Comparison of ENCODE assay signal across 8 cellular contexts in the genomic region with DNA sequence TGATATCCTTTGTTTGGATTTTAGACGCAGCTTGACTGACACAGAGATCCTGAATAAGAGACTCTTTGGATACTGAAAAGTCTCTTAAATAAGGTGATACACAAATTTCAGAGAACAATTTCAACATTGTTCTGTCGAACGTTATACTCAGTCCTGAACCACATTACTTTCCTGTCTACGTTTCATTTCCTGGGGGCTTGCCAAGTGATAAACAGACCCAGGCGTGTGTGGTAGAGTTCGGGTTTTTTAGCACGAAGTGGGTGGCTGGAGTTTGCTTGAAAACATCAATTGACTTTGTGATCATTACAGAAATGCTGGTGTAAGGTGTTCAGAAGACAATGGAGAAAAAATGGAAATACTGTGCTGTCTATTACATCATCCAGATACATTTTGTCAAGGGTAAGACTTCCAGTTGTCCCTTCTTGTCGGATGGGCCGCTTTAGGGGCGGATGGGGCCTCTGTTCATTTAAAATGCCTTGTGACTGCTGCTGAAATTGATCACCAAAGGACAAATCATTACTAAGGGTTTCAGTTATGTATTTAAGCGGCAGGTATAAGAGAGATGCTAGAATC.
A peak's percentile ranks its signal among the peaks of the same experiment; 100 is the strongest.
DNase-seq lines count a peak whose midpoint lies in the region; ATAC-seq and TF ChIP-seq lines count a peak whose summit lies in the region.

A gene with protein sequence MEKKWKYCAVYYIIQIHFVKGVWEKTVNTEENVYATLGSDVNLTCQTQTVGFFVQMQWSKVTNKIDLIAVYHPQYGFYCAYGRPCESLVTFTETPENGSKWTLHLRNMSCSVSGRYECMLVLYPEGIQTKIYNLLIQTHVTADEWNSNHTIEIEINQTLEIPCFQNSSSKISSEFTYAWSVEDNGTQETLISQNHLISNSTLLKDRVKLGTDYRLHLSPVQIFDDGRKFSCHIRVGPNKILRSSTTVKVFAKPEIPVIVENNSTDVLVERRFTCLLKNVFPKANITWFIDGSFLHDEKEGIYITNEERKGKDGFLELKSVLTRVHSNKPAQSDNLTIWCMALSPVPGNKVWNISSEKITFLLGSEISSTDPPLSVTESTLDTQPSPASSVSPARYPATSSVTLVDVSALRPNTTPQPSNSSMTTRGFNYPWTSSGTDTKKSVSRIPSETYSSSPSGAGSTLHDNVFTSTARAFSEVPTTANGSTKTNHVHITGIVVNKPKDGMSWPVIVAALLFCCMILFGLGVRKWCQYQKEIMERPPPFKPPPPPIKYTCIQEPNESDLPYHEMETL (plus strand): TSS at position 287 of the 573 bp plus-strand sequence. CDS start 52 bp downstream, at position 339.

- no peaks in the 10 kb centered on the region for H3K9me3 Mint-ChIP-seq in stimulated activated naive B cell treated with anti-CD40 and anti-IgM and Interleukin-4, amounts not matched to agents 10 μg/mL and 1 μg/mL and 100 μg/mL, for 72 hours

- ATAC-seq in GM18517 (IDR thresholded peaks at IDR 0.05; ENCODE audit: unreplicated experiment) (peak; percentile 39), HG03066 (IDR thresholded peaks at IDR 0.05; ENCODE audit: low read depth, unreplicated experiment) (peak; percentile 38), HG03045 (IDR thresholded peaks at IDR 0.05; ENCODE audit: unreplicated experiment) (no peak), GM18505 (IDR thresholded peaks at IDR 0.05; ENCODE audit: unreplicated experiment) (no peak)
- ATAC-seq in stimulated activated naive B cell treated with anti-CD40 and anti-IgM and Interleukin-4, amounts not matched to agents 10 μg/mL and 1 μg/mL and 100 μg/mL, for 72 hours (replicated peaks), result peak; percentile 53 to 58

- no peaks in the 10 kb centered on the region for H3K27me3 Mint-ChIP-seq in stimulated activated naive B cell treated with anti-CD40 and anti-IgM and Interleukin-4, amounts not matched to agents 10 μg/mL and 1 μg/mL and 100 μg/mL, for 72 hours

- peak within 1 kb of the TSS; percentile 14 to 37 for H3K4me3 Mint-ChIP-seq in stimulated activated naive B cell treated with anti-CD40 and anti-IgM and Interleukin-4, amounts not matched to agents 10 μg/mL and 1 μg/mL and 100 μg/mL, for 72 hours

- H3K36me3 Mint-ChIP-seq in stimulated activated naive B cell treated with anti-CD40 and anti-IgM and Interleukin-4, amounts not matched to agents 10 μg/mL and 1 μg/mL and 100 μg/mL, for 72 hours, result peaks cover 0 to 2% of the 10 kb centered on the region in 2 donors

- DNase-seq in activated CD4-positive, alpha-beta T cell treated with anti-CD3 and anti-CD28 coated beads, Interleukin-2, amount 50 U/mL, for 48 hours, result peak; percentile 57 to 69
- DNase-seq in fibroblast of the conjunctiva (ENCODE audit: low read depth), result peak; percentile 8
- DNase-seq in stimulated activated naive B cell treated with anti-CD40 and anti-IgM and Interleukin-4, amounts not matched to agents 10 μg/mL and 1 μg/mL and 100 μg/mL, for 72 hours, result peak; percentile 19
- DNase-seq in KG1 (lab: John Stamatoyannopoulos, UW), result no peak

- peak within 1 kb of the TSS; percentile 57 for H3K27ac Mint-ChIP-seq in stimulated activated naive B cell treated with anti-CD40 and anti-IgM and Interleukin-4, amounts not matched to agents 10 μg/mL and 1 μg/mL and 100 μg/mL, for 72 hours

- H3K4me1 Mint-ChIP-seq in stimulated activated naive B cell treated with anti-CD40 and anti-IgM and Interleukin-4, amounts not matched to agents 10 μg/mL and 1 μg/mL and 100 μg/mL, for 72 hours, result peaks cover 33 to 53% of the 10 kb centered on the region in 2 donors

- no peak for TF ChIP-seq POLR2A in GM18505 (IDR thresholded peaks at IDR 0.05; ENCODE audit: borderline replicate concordance, extremely low read depth, insufficient read depth, insufficient read length)

Comparison
In these comparisons a context has a peak if more than half of its experiments do, and no peak if none do; other contexts are left out.
1. ATAC-seq: peak in GM18517 (single experiment), HG03066 (single experiment) and stimulated activated naive B cell treated with anti-CD40 and anti-IgM and Interleukin-4, amounts not matched to agents 10 μg/mL and 1 μg/mL and 100 μg/mL, for 72 hours (2 of 2); none in HG03045 (single experiment) and GM18505 (single experiment).